In genomic region chr7:148575640-148576411, GRCh38 we compare ENCODE assay signal across 1 cellular context.
A peak's percentile ranks its signal among the peaks of the same experiment; 100 is the strongest.
TF ChIP-seq lines count a peak whose summit lies in the region.

No MANE protein-coding gene starts in this region.

TF ChIP-seq in K562, 482 proteins besides CTCF, POLR2A, EP300 and RAD21 (continued from another document and continues in another):
- TF ChIP-seq HMGXB4 (CRISPR knock-in tag; IDR thresholded peaks at IDR 0.05) (no peak), ADNP (tag; IDR thresholded peaks at IDR 0.05) (no peak), ZFP30 (CRISPR knock-in tag; IDR thresholded peaks at IDR 0.05; ENCODE audit: borderline replicate concordance) (no peak), PHTF2 (CRISPR knock-in tag; IDR thresholded peaks at IDR 0.05) (no peak), STAT5A (IDR thresholded peaks at IDR 0.05; ENCODE audit: borderline replicate concordance, low read length) (no peak), NKRF (IDR thresholded peaks at IDR 0.05; ENCODE audit: borderline replicate concordance) (no peak), CHAMP1 (IDR thresholded peaks at IDR 0.05) (no peak), TBP (optimal IDR thresholded peaks at IDR 0.05; ENCODE audit: low read depth, low read length) (no peak), ILF3 (IDR thresholded peaks at IDR 0.05; ENCODE audit: borderline replicate concordance) (no peak), BRD9 (IDR thresholded peaks at IDR 0.05; ENCODE audit: low read depth, partially characterized antibody) (no peak), RHOXF2B (CRISPR knock-in tag; conservative IDR thresholded peaks at IDR 0.05) (no peak), CREB3L1 (IDR thresholded peaks at IDR 0.05; ENCODE audit: borderline replicate concordance, low read depth) (no peak), ELF2 (CRISPR knock-in tag; IDR thresholded peaks at IDR 0.05) (peak; percentile 56; the same call in 1 of the 2 replicates), ZNF121 (CRISPR knock-in tag; conservative IDR thresholded peaks at IDR 0.05) (no peak), L3MBTL2 (IDR thresholded peaks at IDR 0.05) (0 out of 2 replicates have a peak, but pooled peaks have one; percentile 23), E2F8 (IDR thresholded peaks at IDR 0.05; ENCODE audit: low read depth, partially characterized antibody) (no peak), KDM1A (IDR thresholded peaks at IDR 0.05) (no peak), EP400 (IDR thresholded peaks at IDR 0.05) (no peak), BRF1 (IDR thresholded peaks at IDR 0.05; ENCODE audit: borderline replicate concordance, extremely low read depth, insufficient read length) (no peak), KAT8 (IDR thresholded peaks at IDR 0.05; ENCODE audit: low read depth) (no peak), TBL1XR1 (IDR thresholded peaks at IDR 0.05; ENCODE audit: low read length in 2 of 2) (no peak), SMAD3 (CRISPR knock-in tag; conservative IDR thresholded peaks at IDR 0.05) (no peak), MYNN (IDR thresholded peaks at IDR 0.05) (peak; percentile 68), MYNN (CRISPR knock-in tag; IDR thresholded peaks at IDR 0.05) (no peak), GMEB1 (CRISPR knock-in tag; IDR thresholded peaks at IDR 0.05) (no peak), DEAF1 (CRISPR knock-in tag; IDR thresholded peaks at IDR 0.05) (peak; percentile 71), CBX3 (IDR thresholded peaks at IDR 0.05; ENCODE audit: borderline replicate concordance in 1 of 2, low read length in 2 of 2) (no peak), FIP1L1 (IDR thresholded peaks at IDR 0.05; ENCODE audit: low read depth, low read length, poor library complexity, severe bottlenecking) (no peak), WHSC1 (IDR thresholded peaks at IDR 0.05; ENCODE audit: low read length) (no peak), HES1 (IDR thresholded peaks at IDR 0.05; ENCODE audit: low read depth) (no peak), TAL1 (IDR thresholded peaks at IDR 0.05) (no peak), CBX1 (IDR thresholded peaks at IDR 0.05; ENCODE audit: low read depth) (no peak), ZNF644 (tag; IDR thresholded peaks at IDR 0.05; ENCODE audit: low read depth) (no peak), ILK (tag; IDR thresholded peaks at IDR 0.05; ENCODE audit: borderline replicate concordance, low read depth) (0 out of 2 replicates have a peak, but pooled peaks have one; percentile 2), SIX5 (IDR thresholded peaks at IDR 0.05; ENCODE audit: borderline replicate concordance in 1 of 2, insufficient read depth in 1 of 2, low read depth in 1 of 2, low read length in 2 of 2) (no peak), XRCC5 (IDR thresholded peaks at IDR 0.05; ENCODE audit: low read depth, low read length) (0 out of 2 replicates have a peak, but pooled peaks have one; percentile 21), AFF1 (IDR thresholded peaks at IDR 0.05; ENCODE audit: low read depth in 1 of 2, partially characterized antibody in 2 of 2) (no peak), DDX20 (tag; IDR thresholded peaks at IDR 0.05; ENCODE audit: low read depth) (no peak), MTA1 (IDR thresholded peaks at IDR 0.05; ENCODE audit: borderline replicate concordance) (no peak), RB1 (IDR thresholded peaks at IDR 0.05; ENCODE audit: low read depth) (peak; percentile 59), ZNF75A (CRISPR knock-in tag; IDR thresholded peaks at IDR 0.05) (no peak), NR3C1 (CRISPR knock-in tag; IDR thresholded peaks at IDR 0.05) (no peak), RNF219 (CRISPR knock-in tag; IDR thresholded peaks at IDR 0.05) (no peak)
